Comparison of ENCODE assay signal across 18 cellular contexts in genomic region chr1:47656719-47657685, GRCh38.
A peak's percentile ranks its signal among the peaks of the same experiment; 100 is the strongest.
DNase-seq lines count a peak whose midpoint lies in the region; ATAC-seq and TF ChIP-seq lines count a peak whose summit lies in the region.
"Had no signal": no experiment of that assay in that cellular context is flagged by ENCODE, and none has a peak within 500 bp of the region (broad histone marks: within the 10 kb centered on the region; RNA-seq: fewer than 3 reads in every experiment).

No MANE protein-coding gene starts in this region.

- no peak overlapping the region for H3K4me2 ChIP-seq in trophoblast cell (ENCODE audit: low read length)

- TF ChIP-seq CTCF in heart right ventricle (IDR thresholded peaks at IDR 0.05) = no peak

- WGBS in heart right ventricle, 2 donors = 58 to 66% methylated on average over 18 of the region's 18 CpGs
- WGBS in trophoblast cell (ENCODE audit: extremely low coverage, insufficient coverage, insufficient read length) = no CpG with 5 or more reads among the region's 18 CpGs

- no peak overlapping the region for H2BK5ac ChIP-seq in trophoblast cell (ENCODE audit: low read depth, low read length, poor library complexity)

- peak overlapping the region; percentile 5 for H3K9ac ChIP-seq in trophoblast cell (ENCODE audit: low read length)

- H3K4me3 ChIP-seq in heart right ventricle (no peak overlapping the region), trophoblast cell (ENCODE audit: low read depth, low read length) (no peak overlapping the region)

- H3K36me3 ChIP-seq in heart right ventricle = no peaks in the 10 kb centered on the region
- H3K36me3 ChIP-seq in trophoblast cell (ENCODE audit: control insufficient read depth in 1 of 2, insufficient read depth in 2 of 2, low read length in 2 of 2) = no peaks in the 10 kb centered on the region

- ATAC-seq in heart right ventricle (peak in 7 of 8 donors; percentile 41 to 84 (median 70)), GM18907 (IDR thresholded peaks at IDR 0.05; ENCODE audit: unreplicated experiment) (no peak)
- ATAC-seq: natural killer cell had no signal

- no peak overlapping the region for H2BK120ac ChIP-seq in trophoblast cell (ENCODE audit: insufficient read depth, low read length, poor library complexity)

- no peak overlapping the region for H3K4ac ChIP-seq in trophoblast cell (ENCODE audit: low read depth, low read length)

- no peaks in the 10 kb centered on the region for H3K79me2 ChIP-seq in trophoblast cell (ENCODE audit: control insufficient read depth, insufficient read depth, low read length, poor library complexity)

- no peak overlapping the region for H2AFZ ChIP-seq in trophoblast cell (ENCODE audit: insufficient read depth, low read length, poor library complexity)

- no peak overlapping the region for H3K14ac ChIP-seq in trophoblast cell (ENCODE audit: low read length)

- no peak overlapping the region for H4K8ac ChIP-seq in trophoblast cell (ENCODE audit: low read depth, low read length)

- no peak overlapping the region for H3K18ac ChIP-seq in trophoblast cell (ENCODE audit: low read length)

- H2AK5ac ChIP-seq in trophoblast cell (ENCODE audit: low read length) = no peak overlapping the region

- peak; percentile 34 for DNase-seq in activated effector memory CD4-positive, alpha-beta T cell treated with anti-CD3 and anti-CD28 coated beads, Interleukin-2, amount 50 U/mL, for 16 hours
- DNase-seq in activated effector memory CD4-positive, alpha-beta T cell treated with Interleukin-2 at 50 U/mL for 16 hours = no peak
- DNase-seq in heart right ventricle (peak; percentile 42 to 52), trophoblast cell (peak in 1 of 2 donors; percentile 12), GM19240 (ENCODE audit: insufficient read length, low spot score) (no peak), NCI-H510A (lab: John Stamatoyannopoulos, UW) (no peak), GM19238 (ENCODE audit: insufficient read length, low spot score) (no peak)
- DNase-seq: 8988T; activated CD4-positive, alpha-beta T cell treated with anti-CD3 and anti-CD28 coated beads, Interleukin-2, amount 50 U/mL, for 4 hours; activated naive CD4-positive, alpha-beta T cell; COR-L47; Kasumi-1; natural killer cell; NCI-H2081 treated with DMSO at 0.1 percent for 48 hours; OCI-M1; stimulated activated CD4-positive, alpha-beta T cell treated with anti-CD3 and anti-CD28 coated beads, Interleukin-15, amount 100 ng/mL, for 24 hours; T-helper 2 cell had no signal

- peak overlapping the region; percentile 53 for H3K23ac ChIP-seq in trophoblast cell (ENCODE audit: low read length)

- no peak overlapping the region for H4K12ac ChIP-seq in trophoblast cell (ENCODE audit: low read depth, low read length)

- no peak overlapping the region for H2BK12ac ChIP-seq in trophoblast cell (ENCODE audit: low read length)

- H3K4me1 ChIP-seq in heart right ventricle (peaks cover 0 to 21% (median 0%) of the 10 kb centered on the region in 9 donors), trophoblast cell (ENCODE audit: control insufficient read depth in 1 of 2, insufficient read depth in 2 of 2, low read length in 2 of 2) (no peaks in the 10 kb centered on the region)

- intact Hi-C loops in heart right ventricle (cut with DNase I) = no loop called here

- no peaks in the 10 kb centered on the region for H3K79me1 ChIP-seq in trophoblast cell (ENCODE audit: low read length)

- peaks cover 0 to 35% (median 14%) of the 10 kb centered on the region in 7 donors for H3K27me3 ChIP-seq in heart right ventricle
- no peaks in the 10 kb centered on the region for H3K27me3 ChIP-seq in trophoblast cell (ENCODE audit: insufficient read depth, low read length)

- no peaks in the 10 kb centered on the region for H3K9me3 ChIP-seq in heart right ventricle
- H3K9me3 ChIP-seq in trophoblast cell (ENCODE audit: insufficient read depth, low read depth, low read length) = peaks cover 1% of the 10 kb centered on the region

- no peak overlapping the region for H4K91ac ChIP-seq in trophoblast cell (ENCODE audit: low read depth, low read length)

- H3K27ac ChIP-seq in heart right ventricle (peak overlapping the region in 6 of 10 donors; percentile 13 to 72 (median 39)), trophoblast cell (ENCODE audit: low read depth, low read length) (no peak overlapping the region)

Comparison
In these comparisons a context has a peak if more than half of its experiments do, and no peak if none do; other contexts are left out.
1. DNase-seq: peak in activated effector memory CD4-positive, alpha-beta T cell treated with anti-CD3 and anti-CD28 coated beads, Interleukin-2, amount 50 U/mL, for 16 hours (single experiment) and heart right ventricle (2 of 2); none in activated effector memory CD4-positive, alpha-beta T cell treated with Interleukin-2 at 50 U/mL for 16 hours (single experiment), GM19240 (single experiment), NCI-H510A (single experiment) and GM19238 (single experiment).